Comparison of ENCODE assay signal across 21 cellular contexts in the genomic region with DNA sequence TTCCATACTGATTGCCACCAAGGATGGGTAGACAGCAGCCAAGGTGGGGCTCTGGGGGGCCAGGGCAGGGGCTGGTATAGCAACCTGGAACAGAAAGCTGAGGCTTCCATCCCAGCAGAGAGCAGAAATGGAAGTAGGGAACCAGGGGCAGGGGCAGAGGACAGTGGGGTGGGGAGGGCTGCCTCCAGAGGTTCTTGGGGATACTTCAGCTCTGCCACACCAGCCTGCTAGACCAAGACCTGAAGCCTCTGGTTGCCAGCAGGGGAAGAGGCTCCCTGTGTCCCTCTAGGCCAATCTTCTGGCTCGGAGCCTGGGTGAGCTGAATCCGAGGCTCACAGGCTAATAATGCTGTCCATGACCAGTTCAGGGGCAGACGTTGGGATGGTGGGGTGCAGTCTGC.
"Had no signal": no experiment of that assay in that cellular context is flagged by ENCODE, and none has a peak within 500 bp of the region (broad histone marks: within the 10 kb centered on the region; RNA-seq: fewer than 3 reads in every experiment).

No MANE protein-coding gene starts in this region.

- H3K36me3 ChIP-seq: neutrophil, ovary, sigmoid colon, tibial artery, upper lobe of left lung, vagina had no signal

- H3K27ac ChIP-seq: coronary artery, neutrophil, ovary, psoas muscle, sigmoid colon, skin epidermis, tibial artery, upper lobe of left lung, vagina had no signal

- ATAC-seq: naive thymus-derived CD4-positive, alpha-beta T cell; psoas muscle; stimulated activated effector memory CD8-positive, alpha-beta T cell treated with anti-CD3 and anti-CD28 coated beads, Interleukin-12 subunit alpha, Interleukin-12 subunit beta, amount 100 ng/mL, for 72 hours had no signal

- H3K9me3 ChIP-seq: neutrophil, ovary, psoas muscle, sigmoid colon, tibial artery, upper lobe of left lung, vagina had no signal

- H3K4me3 ChIP-seq: coronary artery, ovary, psoas muscle, sigmoid colon, skin epidermis, tibial artery, upper lobe of left lung, vagina had no signal

- H3K4me1 ChIP-seq: upper lobe of left lung had no signal

- DNase-seq: effector CD4-positive, alpha-beta T cell; erythroblast; foreskin melanocyte; hippocampal formation; kidney glomerular epithelial cell; mammary epithelial cell; nephron progenitor cell; ovary; psoas muscle; sigmoid colon; stimulated activated CD4-positive, alpha-beta T cell treated with anti-CD3 and anti-CD28 coated beads, Interleukin-12 subunit alpha, Interleukin-12 subunit beta, amount 100 ng/mL, for 4 hours; stimulated activated CD4-positive, alpha-beta T cell treated with anti-CD3 and anti-CD28 coated beads, Interleukin-2, amount 100 ng/mL, for 48 hours; stimulated activated CD8-positive, alpha-beta memory T cell treated with anti-CD3 and anti-CD28 coated beads, Interleukin-4, amount 100 ng/mL, for 48 hours; upper lobe of left lung had no signal

- H3K27me3 ChIP-seq: ovary, sigmoid colon, tibial artery, upper lobe of left lung, vagina had no signal
